In genomic region chr17:64328036-64328874, GRCh38 we compare ENCODE assay signal across 13 cellular contexts.
DNase-seq lines count a peak whose midpoint lies in the region; ATAC-seq and TF ChIP-seq lines count a peak whose summit lies in the region.
"Had no signal": no experiment of that assay in that cellular context is flagged by ENCODE, and none has a peak within 500 bp of the region (broad histone marks: within the 10 kb centered on the region; RNA-seq: fewer than 3 reads in every experiment).

No MANE protein-coding gene starts in this region.

- H3K4me1 ChIP-seq in esophagus muscularis mucosa (peaks cover 57 to 76% (median 74%) of the 10 kb centered on the region in 4 donors), lower lobe of right lung (peaks cover 92% of the 10 kb centered on the region), stomach (peaks cover 0 to 37% (median 13%) of the 10 kb centered on the region in 4 donors)

- H3K4me3 ChIP-seq in esophagus muscularis mucosa (no peak overlapping the region), lower lobe of right lung (no peak overlapping the region), stomach (no peak overlapping the region)
- H3K4me3 ChIP-seq: neural progenitor cell had no signal

- H3K27me3 Mint-ChIP-seq in CD4-positive, alpha-beta T cell: no peaks in the 10 kb centered on the region
- H3K27me3 Mint-ChIP-seq: activated CD8-positive, alpha-beta T cell treated with anti-CD3 and anti-CD28 coated beads for 36 hours had no signal

- ATAC-seq in lower lobe of right lung: no peak
- ATAC-seq in CD4-positive, alpha-beta T cell (ENCODE audit: poor library complexity): no peak
- ATAC-seq in HG03571 (IDR thresholded peaks at IDR 0.05; ENCODE audit: unreplicated experiment): no peak
- ATAC-seq: activated CD8-positive, alpha-beta T cell treated with anti-CD3 and anti-CD28 coated beads for 36 hours; Panc1 had no signal

- no peak overlapping the region for H3K4me3 Mint-ChIP-seq in CD4-positive, alpha-beta T cell
- H3K4me3 Mint-ChIP-seq: activated CD8-positive, alpha-beta T cell treated with anti-CD3 and anti-CD28 coated beads for 36 hours; neural progenitor cell had no signal

- peaks cover 16% of the 10 kb centered on the region for H3K36me3 Mint-ChIP-seq in CD4-positive, alpha-beta T cell (ENCODE audit: low read depth)
- H3K36me3 Mint-ChIP-seq: neural progenitor cell had no signal

- intact Hi-C loops in esophagus muscularis mucosa (cut with DNase I): no loop called here
- intact Hi-C loops in lower lobe of right lung (cut with DNase I): loop anchor here (10.0 kb wide), 1 partner anchor 87 kb away; no protein-coding TSS in a partner anchor
- intact Hi-C loops in stomach (cut with DNase I; ENCODE audit: low total_unique reads): no loop called here
- intact Hi-C loops in CD4-positive, alpha-beta T cell (cut with DNase I, micrococcal nuclease): no loop called here

- TF ChIP-seq POLR2A in esophagus muscularis mucosa (IDR thresholded peaks at IDR 0.05; ENCODE audit: low read depth) (no peak), stomach (IDR thresholded peaks at IDR 0.05) (no peak)

- 75% methylated on average over 8 of the region's 8 CpGs for WGBS in esophagus muscularis mucosa
- WGBS in stomach, 5 donors: 62 to 88% (median 82%) methylated on average over 8 of the region's 8 CpGs

- H3K9me3 Mint-ChIP-seq in CD4-positive, alpha-beta T cell: no peaks in the 10 kb centered on the region
- H3K9me3 Mint-ChIP-seq: activated CD8-positive, alpha-beta T cell treated with anti-CD3 and anti-CD28 coated beads for 36 hours; neural progenitor cell had no signal

- H3K27ac ChIP-seq in C4-2B: peak overlapping the region; percentile 55; the same call in 1 of the 2 replicates
- peak overlapping the region; percentile 72 to 83 (median 78) for H3K27ac ChIP-seq in esophagus muscularis mucosa (replicated peaks in 1 of 4)
- peak overlapping the region; percentile 85 for H3K27ac ChIP-seq in lower lobe of right lung
- H3K27ac ChIP-seq in stomach: peak overlapping the region; percentile 20 to 75 (median 68)
- H3K27ac ChIP-seq in CD4-positive, alpha-beta T cell (ENCODE audit: low read depth, low read length): no peak overlapping the region
- H3K27ac ChIP-seq: KMS-11, neural progenitor cell had no signal

- peaks cover 26% of the 10 kb centered on the region for H3K4me1 Mint-ChIP-seq in CD4-positive, alpha-beta T cell (ENCODE audit: low read depth)

- no peak for TF ChIP-seq EP300 in esophagus muscularis mucosa (IDR thresholded peaks at IDR 0.05)
- no peak for TF ChIP-seq EP300 in stomach (IDR thresholded peaks at IDR 0.05)

- H3K27me3 ChIP-seq in esophagus muscularis mucosa (no peaks in the 10 kb centered on the region), lower lobe of right lung (ENCODE audit: low read depth) (no peaks in the 10 kb centered on the region), stomach (no peaks in the 10 kb centered on the region)
- H3K27me3 ChIP-seq in CD4-positive, alpha-beta T cell (ENCODE audit: control insufficient read depth, insufficient read depth, low read length): no peaks in the 10 kb centered on the region
- H3K27me3 ChIP-seq: neural progenitor cell had no signal

- POLR2A ChIA-PET in CD4-positive, alpha-beta T cell (lab: Charles Lee): interaction anchor here (0.7 to 1.8 kb wide), 4 partner anchors 12 to 168 kb away, joined by 3 to 5 read pairs (median 4); partner anchors contain the start of genes PECAM1 and POLG2

- H3K9me3 ChIP-seq in esophagus muscularis mucosa (no peaks in the 10 kb centered on the region), lower lobe of right lung (no peaks in the 10 kb centered on the region), stomach (no peaks in the 10 kb centered on the region)
- no peaks in the 10 kb centered on the region for H3K9me3 ChIP-seq in CD4-positive, alpha-beta T cell (ENCODE audit: control insufficient read depth, low read length)

- H3K27ac Mint-ChIP-seq in CD4-positive, alpha-beta T cell: no peak overlapping the region
- H3K27ac Mint-ChIP-seq: neural progenitor cell had no signal

- DNase-seq in esophagus muscularis mucosa (ENCODE audit: extremely low spot score): no peak
- DNase-seq in lower lobe of right lung: no peak
- no peak for DNase-seq in stomach
- DNase-seq in CD4-positive, alpha-beta T cell: no peak
- no peak for DNase-seq in hippocampal formation (lab: John Stamatoyannopoulos, UW)
- DNase-seq in activated CD4-positive, CD25-positive, alpha-beta regulatory T cell treated with anti-CD3 and anti-CD28 coated beads, Interleukin-2, amount 50 U/mL, for 72 hours: no peak
- DNase-seq: activated CD8-positive, alpha-beta T cell treated with anti-CD3 and anti-CD28 coated beads for 36 hours; NCI-H748 treated with DMSO at 0.1 percent for 48 hours had no signal

- CTCF ChIA-PET in CD4-positive, alpha-beta T cell (lab: Charles Lee): interaction anchor here (1.4 to 1.5 kb wide), 2 partner anchors 19 to 90 kb away, joined by 3 to 7 read pairs; no protein-coding TSS in a partner anchor

- TF ChIP-seq CTCF in C4-2B (conservative IDR thresholded peaks at IDR 0.05) (no peak), esophagus muscularis mucosa (IDR thresholded peaks at IDR 0.05) (no peak), lower lobe of right lung (IDR thresholded peaks at IDR 0.05) (no peak), stomach (IDR thresholded peaks at IDR 0.05) (no peak)
- no peak for TF ChIP-seq CTCF in CD4-positive, alpha-beta T cell (IDR thresholded peaks at IDR 0.05)

- H3K36me3 ChIP-seq in esophagus muscularis mucosa (peaks cover 0 to 54% (median 2%) of the 10 kb centered on the region in 4 donors), lower lobe of right lung (peaks cover 31% of the 10 kb centered on the region), stomach (no peaks in the 10 kb centered on the region)
- H3K36me3 ChIP-seq: neural progenitor cell had no signal
